In genomic region chr9:85740821-85741111, GRCh38 we compare ENCODE assay signal across 8 cellular contexts. TPM values are rescaled to one million over a fixed set of nuclear protein-coding genes. Genes with fewer than 3 reads are reported as not detected.
A peak's percentile ranks its signal among the peaks of the same experiment; 100 is the strongest.
DNase-seq lines count a peak whose midpoint lies in the region; ATAC-seq and TF ChIP-seq lines count a peak whose summit lies in the region.

No MANE protein-coding gene starts in this region.

- WGBS in GM23248 (ENCODE audit: low coverage in 1 of 2, low lambda C conversion rate in 2 of 2, missing lambda C conversion rate in 2 of 2), 2 experiments, result 13 to 16% methylated on average over 9 of the region's 9 CpGs

- peaks cover 44% of the 10 kb centered on the region for H3K79me2 ChIP-seq in GM23248 (ENCODE audit: insufficient read depth)
- H3K79me2 ChIP-seq in neural progenitor cell (ENCODE audit: low read depth), result peaks cover 55% of the 10 kb centered on the region

- no peak for DNase-seq in A673 (ENCODE audit: low spot score)
- no peak for DNase-seq in GM23248
- no peak for DNase-seq in epithelial cell of prostate (ENCODE audit: low read depth, low spot score)
- no peak for DNase-seq in neural progenitor cell (ENCODE audit: low spot score)
- DNase-seq in NCI-H510A (lab: John Stamatoyannopoulos, UW), result no peak

- H3K27me3 ChIP-seq in A673 (replicated peaks; ENCODE audit: insufficient read depth, low read depth, low read length, poor library complexity) (no peaks in the 10 kb centered on the region), GM23248 (replicated peaks; ENCODE audit: insufficient read depth) (peaks cover 6% of the 10 kb centered on the region), neural progenitor cell (no peaks in the 10 kb centered on the region)

- peaks cover 15% of the 10 kb centered on the region for H3K4me1 ChIP-seq in A673 (ENCODE audit: insufficient read depth, low read length, poor library complexity, severe bottlenecking)
- peaks cover 15% of the 10 kb centered on the region for H3K4me1 ChIP-seq in GM23248 (ENCODE audit: insufficient read depth)
- H3K4me1 ChIP-seq in neural progenitor cell, result peaks cover 39% of the 10 kb centered on the region

- H3K4me1 Mint-ChIP-seq in neural progenitor cell, result peaks cover 34% of the 10 kb centered on the region

- H3K36me3 Mint-ChIP-seq in neural progenitor cell, result no peaks in the 10 kb centered on the region

- H3K4me3 ChIP-seq in A673 (ENCODE audit: low read depth, low read length, poor library complexity, severe bottlenecking), result peak overlapping the region; percentile 98
- peak overlapping the region; percentile 89 for H3K4me3 ChIP-seq in GM23248
- peak overlapping the region; percentile 84 for H3K4me3 ChIP-seq in neural progenitor cell

- POLR2A ChIA-PET in A673 (lab: Charles Lee; ENCODE audit: low non-redundant PET), result no interaction called here

- H3K9me2 ChIP-seq in GM23248 (ENCODE audit: insufficient read depth), result no peaks in the 10 kb centered on the region

- H3K27ac Mint-ChIP-seq in neural progenitor cell, result peak overlapping the region; percentile 95

- H2AFZ ChIP-seq in GM23248, result peak overlapping the region; percentile 96
- H2AFZ ChIP-seq in neural progenitor cell (replicated peaks), result no peak overlapping the region

- no peak for TF ChIP-seq CTCF in A673 (conservative IDR thresholded peaks at IDR 0.05; ENCODE audit: low read depth, low read length)
- TF ChIP-seq CTCF in neural progenitor cell (IDR thresholded peaks at IDR 0.05), result no peak

- H3K4me2 ChIP-seq in GM23248 (ENCODE audit: unreplicated experiment) (peak overlapping the region; percentile 96), neural progenitor cell (peak overlapping the region; percentile 79)

- CTCF ChIA-PET in A673 (lab: Charles Lee), result interaction anchor here (0.8 kb wide), 1 partner anchor 43 kb away, joined by 3 read pairs; no protein-coding TSS in a partner anchor

- H3K36me3 ChIP-seq in A673 (ENCODE audit: insufficient read depth, low read length, poor library complexity, severe bottlenecking), result no peaks in the 10 kb centered on the region
- H3K36me3 ChIP-seq in GM23248 (ENCODE audit: low read depth), result no peaks in the 10 kb centered on the region
- no peaks in the 10 kb centered on the region for H3K36me3 ChIP-seq in neural progenitor cell

- peak overlapping the region; percentile 97 for H3K4me3 Mint-ChIP-seq in neural progenitor cell

- no peaks in the 10 kb centered on the region for H3K9me3 Mint-ChIP-seq in neural progenitor cell

- peak overlapping the region; percentile 75 for H3K9ac ChIP-seq in GM23248
- H3K9ac ChIP-seq in neural progenitor cell, result peak overlapping the region; percentile 45

- H3K27me3 Mint-ChIP-seq in neural progenitor cell (ENCODE audit: insufficient read depth, low read depth), result no peaks in the 10 kb centered on the region

- in situ Hi-C loops in GM23248 (cut with MboI), result no loop called here

- peak; percentile 18; the same call in 2 of the 3 replicates for ATAC-seq in SK-N-SH treated with all-trans-retinoic acid at 6 μM for 48 hours
- ATAC-seq in HG03196 (IDR thresholded peaks at IDR 0.05; ENCODE audit: unreplicated experiment), result no peak
- ATAC-seq in HG03460 (IDR thresholded peaks at IDR 0.05; ENCODE audit: unreplicated experiment), result no peak

- H3K9me3 ChIP-seq in A673 (ENCODE audit: low read depth, low read length, poor library complexity, severe bottlenecking), result no peaks in the 10 kb centered on the region
- H3K9me3 ChIP-seq in GM23248 (ENCODE audit: low read depth), result no peaks in the 10 kb centered on the region
- H3K9me3 ChIP-seq in neural progenitor cell (ENCODE audit: low read depth), result no peaks in the 10 kb centered on the region

- peaks cover 18% of the 10 kb centered on the region for H3F3A ChIP-seq in GM23248 (ENCODE audit: insufficient read depth)
- peaks cover 31% of the 10 kb centered on the region for H3F3A ChIP-seq in neural progenitor cell (ENCODE audit: low read depth)

- H3K27ac ChIP-seq in A673 (ENCODE audit: low read depth, low read length, poor library complexity, severe bottlenecking) (peak overlapping the region; percentile 88), GM23248 (peak overlapping the region; percentile 25), epithelial cell of prostate (peak overlapping the region; percentile 73), neural progenitor cell (peak overlapping the region; percentile 89)

- BruUV-seq in A673 (replicated peaks; lab: Mats Ljungman, UMichigan), result no TSS peak

- H4K20me1 ChIP-seq in GM23248 (ENCODE audit: insufficient read depth), result no peaks in the 10 kb centered on the region
- peaks cover 48% of the 10 kb centered on the region for H4K20me1 ChIP-seq in neural progenitor cell (ENCODE audit: low read depth)

- intact Hi-C loops in A673 (cut with micrococcal nuclease; ENCODE audit: unreplicated experiment), result no loop called here

TF ChIP-seq in SK-N-SH treated with all-trans-retinoic acid at 6 μM for 48 hours, 23 proteins besides CTCF, POLR2A, EP300 and RAD21 (continues in another document):
- TF ChIP-seq CSRNP3 (CRISPR knock-in tag; IDR thresholded peaks at IDR 0.05), result no peak
- TF ChIP-seq ZNF70 (CRISPR knock-in tag; IDR thresholded peaks at IDR 0.05), result no peak
- TF ChIP-seq SNAI2 (CRISPR knock-in tag; IDR thresholded peaks at IDR 0.05), result no peak
- TF ChIP-seq BACH2 (CRISPR knock-in tag; IDR thresholded peaks at IDR 0.05; ENCODE audit: borderline replicate concordance), result no peak
- TF ChIP-seq ZC3H10 (CRISPR knock-in tag; IDR thresholded peaks at IDR 0.05), result no peak
- TF ChIP-seq RARB (CRISPR knock-in tag; IDR thresholded peaks at IDR 0.05), result no peak
- TF ChIP-seq POU6F1 (CRISPR knock-in tag; IDR thresholded peaks at IDR 0.05; ENCODE audit: borderline replicate concordance, low read depth), result no peak
- no peak for TF ChIP-seq ZFP30 (CRISPR knock-in tag; IDR thresholded peaks at IDR 0.05)
- TF ChIP-seq PATZ1 (CRISPR knock-in tag; IDR thresholded peaks at IDR 0.05; ENCODE audit: borderline replicate concordance), result no peak
- TF ChIP-seq ZNF565 (CRISPR knock-in tag; conservative IDR thresholded peaks at IDR 0.05; ENCODE audit: low read depth), result no peak

RNA-seq across cellular contexts. Expression of gene AGTPBP1, which starts 1.0 kb away (rescaled TPM):
- total RNA-seq in A673 (2021) (24.7 and 27.4 TPM in 2 replicates), neural progenitor cell (ENCODE audit: low replicate concordance) (81.5 and 122 TPM in 2 replicates)
- 12.9 and 17.5 TPM in 2 replicates for total RNA-seq in GM23248 (2014; rRNA removed; shearing (Covaris generic))
- 6.6 and 7.2 TPM in 2 replicates for polyA plus RNA-seq in GM23248 (2016; fragmentation: Nextera tagmentation; extraction: Ambion mirVana)

Comparison
In these comparisons a context has a peak if more than half of its experiments do, and no peak if none do; other contexts are left out.
1. H3K27ac ChIP-seq: peak in every context shown above with its lines; median percentile 89 in neural progenitor cell; 88 in A673; 73 in epithelial cell of prostate; 25 in GM23248.